24 cellular contexts compared by ENCODE assay signal in the genomic region with DNA sequence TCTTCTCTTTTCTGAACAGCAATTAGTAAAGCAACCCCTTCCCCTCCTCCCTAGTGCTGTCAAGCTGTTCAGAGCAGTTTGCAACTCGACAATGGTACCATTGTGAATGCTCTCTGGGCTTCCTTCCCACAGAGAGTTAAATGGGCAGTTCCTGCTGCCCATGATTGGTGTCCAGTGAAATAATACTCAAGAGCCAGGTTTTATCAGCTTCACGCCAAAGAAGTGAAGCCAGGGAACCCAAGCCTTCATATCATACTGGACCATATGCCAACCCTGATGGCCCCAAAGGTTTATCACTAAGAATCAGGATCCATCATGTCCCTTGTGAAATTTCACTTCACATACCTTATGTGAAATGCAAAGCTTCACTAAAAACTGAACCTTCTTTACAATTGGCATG. TPM values are rescaled to one million over a fixed set of nuclear protein-coding genes. Genes with fewer than 3 reads are reported as not detected.
A peak's percentile ranks its signal among the peaks of the same experiment; 100 is the strongest.
DNase-seq lines count a peak whose midpoint lies in the region; ATAC-seq and TF ChIP-seq lines count a peak whose summit lies in the region.
"Had no signal": no experiment of that assay in that cellular context is flagged by ENCODE, and none has a peak within 500 bp of the region (broad histone marks: within the 10 kb centered on the region; RNA-seq: fewer than 3 reads in every experiment).

No MANE protein-coding gene starts in this region.

- no peak for TF ChIP-seq CTCF in WERI-Rb-1 (IDR thresholded peaks at IDR 0.05; ENCODE audit: low read depth, low read length)
- no peak for TF ChIP-seq CTCF in natural killer cell (IDR thresholded peaks at IDR 0.05)

- WGBS in iPS DF 6.9 (ENCODE audit: insufficient coverage, insufficient read length): no CpG with 5 or more reads among the region's 2 CpGs

- H3K36me3 ChIP-seq in WERI-Rb-1 (no peaks in the 10 kb centered on the region), iPS DF 6.9 (ENCODE audit: control insufficient read depth, insufficient read depth, low read length) (no peaks in the 10 kb centered on the region)
- H3K36me3 ChIP-seq: HAP-1, pancreas, uterus had no signal

- H3K4me1 ChIP-seq in iPS DF 6.9 (ENCODE audit: control insufficient read depth, insufficient read depth, low read length): 0 out of 2 replicates have a peak, but pooled peaks cover 1% of the 10 kb centered on the region
- H3K4me1 ChIP-seq: body of pancreas, pancreas, uterus had no signal

- H3K27ac Mint-ChIP-seq in natural killer cell: no peak overlapping the region
- H3K27ac Mint-ChIP-seq: activated naive CD4-positive, alpha-beta T cell treated with anti-CD3 and anti-CD28 coated beads, Interleukin-2, amount 50 U/mL, for 24 hours; IgD-negative memory B cell had no signal

- intact Hi-C loops in natural killer cell (cut with micrococcal nuclease): no loop called here

- no peaks in the 10 kb centered on the region for H3K27me3 Mint-ChIP-seq in natural killer cell (ENCODE audit: low read depth in 2 of 2)
- H3K27me3 Mint-ChIP-seq: activated naive CD4-positive, alpha-beta T cell treated with anti-CD3 and anti-CD28 coated beads, Interleukin-2, amount 50 U/mL, for 24 hours; IgD-negative memory B cell had no signal

- no peak for ATAC-seq in natural killer cell
- ATAC-seq: body of pancreas, left ventricle myocardium superior, pancreas had no signal

- H3K4me3 ChIP-seq in WERI-Rb-1 (ENCODE audit: low read depth, low read length) (no peak overlapping the region), iPS DF 6.9 (ENCODE audit: low read length) (no peak overlapping the region)
- H3K4me3 ChIP-seq: body of pancreas, HAP-1, pancreas, uterus had no signal

- H3K27me3 ChIP-seq in WERI-Rb-1 (ENCODE audit: insufficient read depth, low read depth, severe bottlenecking): no peaks in the 10 kb centered on the region
- no peaks in the 10 kb centered on the region for H3K27me3 ChIP-seq in iPS DF 6.9 (ENCODE audit: control insufficient read depth, insufficient read depth, low read length)
- H3K27me3 ChIP-seq: body of pancreas, pancreas, uterus had no signal

- DNase-seq in COLO829 (ENCODE audit: low spot score): peak; percentile 56
- peak; percentile 32 for DNase-seq in NCI-H1092 treated with DMSO at 0.1 percent for 48 hours (lab: John Stamatoyannopoulos, UW)
- peak; percentile 44 for DNase-seq in WERI-Rb-1
- DNase-seq in iPS DF 6.9 (ENCODE audit: low read depth, low spot score): peak; percentile 20
- DNase-seq in GM19238 (ENCODE audit: insufficient read length, low spot score): no peak
- no peak for DNase-seq in NCI-H2107 (lab: John Stamatoyannopoulos, UW)
- DNase-seq in NCI-H2081 (lab: John Stamatoyannopoulos, UW): no peak
- no peak for DNase-seq in natural killer cell
- DNase-seq: activated CD4-positive, alpha-beta T cell treated with anti-CD3 and anti-CD28 coated beads, Interleukin-2, amount 50 U/mL, for 48 hours; activated T-cell treated with anti-CD3 and anti-CD28 coated beads for 4 hours; body of pancreas; cortex of kidney; DMS79 treated with DMSO at 0.1 percent for 48 hours; left ventricle myocardium superior; NCI-H2081 treated with DMSO at 0.1 percent for 48 hours; NK-92 treated with Interleukin-12 subunit alpha and Interleukin-12 subunit beta, amount 100 ng/mL, for 24 hours; pancreas; stimulated activated CD4-positive, alpha-beta T cell treated with anti-CD3 and anti-CD28 coated beads, Interleukin-2, amount 100 ng/mL, for 24 hours; uterus had no signal

- no peak overlapping the region for H3K4me3 Mint-ChIP-seq in natural killer cell
- H3K4me3 Mint-ChIP-seq: activated naive CD4-positive, alpha-beta T cell treated with anti-CD3 and anti-CD28 coated beads, Interleukin-2, amount 50 U/mL, for 24 hours; IgD-negative memory B cell had no signal

- H3K9me3 ChIP-seq in WERI-Rb-1 (ENCODE audit: severe bottlenecking): no peaks in the 10 kb centered on the region
- H3K9me3 ChIP-seq in iPS DF 6.9 (ENCODE audit: control insufficient read depth, insufficient read depth, low read length): no peaks in the 10 kb centered on the region
- H3K9me3 ChIP-seq: body of pancreas, HAP-1, pancreas, uterus had no signal

- no peaks in the 10 kb centered on the region for H3K4me1 Mint-ChIP-seq in natural killer cell
- H3K4me1 Mint-ChIP-seq: activated naive CD4-positive, alpha-beta T cell treated with anti-CD3 and anti-CD28 coated beads, Interleukin-2, amount 50 U/mL, for 24 hours; IgD-negative memory B cell had no signal

- no peaks in the 10 kb centered on the region for H3K36me3 Mint-ChIP-seq in natural killer cell

- H3K27ac ChIP-seq in WERI-Rb-1 (peak overlapping the region; percentile 19; the same call in 1 of the 2 replicates), iPS DF 6.9 (ENCODE audit: low read length) (no peak overlapping the region)
- H3K27ac ChIP-seq: body of pancreas, pancreas, RWPE1, uterus had no signal

- no peaks in the 10 kb centered on the region for H3K9me3 Mint-ChIP-seq in natural killer cell
- H3K9me3 Mint-ChIP-seq: activated naive CD4-positive, alpha-beta T cell treated with anti-CD3 and anti-CD28 coated beads, Interleukin-2, amount 50 U/mL, for 24 hours; IgD-negative memory B cell had no signal

RNA-seq across cellular contexts. Expression of gene INSM2, which starts 24.7 kb away (rescaled TPM):
- total RNA-seq in natural killer cell: not detected
- total RNA-seq: body of pancreas, fibroblast of villous mesenchyme, left ventricle myocardium superior, pancreas had no signal

Comparison
In these comparisons a context has a peak if more than half of its experiments do, and no peak if none do; other contexts are left out.
1. DNase-seq: peak in COLO829 (single experiment), NCI-H1092 treated with DMSO at 0.1 percent for 48 hours (single experiment), WERI-Rb-1 (single experiment) and iPS DF 6.9 (single experiment); none in GM19238 (single experiment), NCI-H2107 (single experiment), NCI-H2081 (0 of 2) and natural killer cell (single experiment).